In the genomic region with DNA sequence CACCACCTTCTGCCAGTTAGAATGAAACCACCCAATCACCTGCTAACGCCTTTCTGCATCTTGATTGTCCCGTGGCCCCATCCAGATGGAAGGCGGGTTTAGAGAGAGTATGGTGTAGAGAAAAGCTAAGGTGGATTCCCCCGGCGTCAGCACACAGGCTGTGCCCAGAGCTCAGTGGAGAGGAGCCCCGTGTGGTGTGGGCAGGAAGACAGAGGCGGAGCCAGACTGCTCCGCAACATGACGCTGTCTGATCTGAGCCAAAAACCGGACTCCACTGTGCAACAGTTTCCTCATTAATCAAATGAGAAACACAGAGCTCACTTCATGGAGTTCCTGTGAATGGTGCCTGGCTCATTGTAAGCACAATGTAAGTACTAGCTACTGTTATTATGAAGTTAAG, we compare ENCODE assay signal across 37 cellular contexts.
"Had no signal": no experiment of that assay in that cellular context is flagged by ENCODE, and none has a peak within 500 bp of the region (broad histone marks: within the 10 kb centered on the region; RNA-seq: fewer than 3 reads in every experiment).

No MANE protein-coding gene starts in this region.

- H3K4me3 ChIP-seq: K562, PC-9 had no signal

- H3K27me3 ChIP-seq: brain microvascular endothelial cell had no signal

- ATAC-seq: activated CD8-positive, alpha-beta T cell treated with anti-CD3 and anti-CD28 coated beads for 36 hours; activated T-cell treated with anti-CD3 and anti-CD28 coated beads, Interleukin-2, amount 50 U/mL, for 72 hours; activated T-helper 17 cell treated with anti-CD3 and anti-CD28 coated beads, Interleukin-2, amount 50 U/mL, for 72 hours; K562; Right ventricle myocardium inferior had no signal

- H2AFZ ChIP-seq: PC-9 had no signal

- H3K4me2 ChIP-seq: PC-9 had no signal

- H3K36me3 ChIP-seq: brain microvascular endothelial cell had no signal

- DNase-seq: activated B cell treated with CpG ODN at 0.5 μM for 24 hours; activated CD4-positive, alpha-beta T cell treated with anti-CD3 and anti-CD28 coated beads for 4 hours; activated CD4-positive, alpha-beta T cell treated with anti-CD3 and anti-CD28 coated beads, Interleukin-2, amount 50 U/mL, for 4 hours; activated CD4-positive, CD25-positive, alpha-beta regulatory T cell treated with anti-CD3 and anti-CD28 coated beads, Interleukin-2, amount 50 U/mL, for 72 hours; activated CD8-positive, alpha-beta T cell treated with anti-CD3 and anti-CD28 coated beads for 36 hours; activated effector memory CD4-positive, alpha-beta T cell treated with anti-CD3 and anti-CD28 coated beads, Interleukin-2, amount 50 U/mL, for 16 hours; activated naive CD4-positive, alpha-beta T cell; activated naive CD4-positive, alpha-beta T cell treated with anti-CD3 and anti-CD28 coated beads, Interleukin-2, amount 50 U/mL, for 16 hours; activated naive CD8-positive, alpha-beta T cell treated with anti-CD3 and anti-CD28 coated beads for 36 hours; activated T-cell treated with anti-CD3 and anti-CD28 coated beads, Interleukin-2, amount 50 U/mL, for 1 hour; activated T-cell treated with anti-CD3 and anti-CD28 coated beads, Interleukin-2, amount 50 U/mL, for 72 hours; amniotic stem cell; aorta; brain microvascular endothelial cell; central memory CD4-positive, alpha-beta T cell; NCI-H1092 treated with DMSO at 0.1 percent for 48 hours; NCI-H1417; NCI-H146; NCI-H187; NCI-H2081; NCI-H2171 treated with DMSO at 0.1 percent for 48 hours; NCI-H2227 treated with DMSO at 0.1 percent for 48 hours; NCI-H446; NCI-H510A treated with DMSO at 0.1 percent for 48 hours; NCI-H526 treated with DMSO at 0.1 percent for 48 hours; NCI-H774; NK-92 treated with Interleukin-12 subunit alpha and Interleukin-12 subunit beta, amount 100 ng/mL, for 24 hours; PC-9; SW 1271; T-helper 1 cell; T-helper 2 cell; T-helper 9 cell had no signal

- H3K27ac ChIP-seq: brain microvascular endothelial cell, PC-9, RWPE1, VCaP had no signal
